Comparison of ENCODE assay signal across 8 cellular contexts in the genomic region with DNA sequence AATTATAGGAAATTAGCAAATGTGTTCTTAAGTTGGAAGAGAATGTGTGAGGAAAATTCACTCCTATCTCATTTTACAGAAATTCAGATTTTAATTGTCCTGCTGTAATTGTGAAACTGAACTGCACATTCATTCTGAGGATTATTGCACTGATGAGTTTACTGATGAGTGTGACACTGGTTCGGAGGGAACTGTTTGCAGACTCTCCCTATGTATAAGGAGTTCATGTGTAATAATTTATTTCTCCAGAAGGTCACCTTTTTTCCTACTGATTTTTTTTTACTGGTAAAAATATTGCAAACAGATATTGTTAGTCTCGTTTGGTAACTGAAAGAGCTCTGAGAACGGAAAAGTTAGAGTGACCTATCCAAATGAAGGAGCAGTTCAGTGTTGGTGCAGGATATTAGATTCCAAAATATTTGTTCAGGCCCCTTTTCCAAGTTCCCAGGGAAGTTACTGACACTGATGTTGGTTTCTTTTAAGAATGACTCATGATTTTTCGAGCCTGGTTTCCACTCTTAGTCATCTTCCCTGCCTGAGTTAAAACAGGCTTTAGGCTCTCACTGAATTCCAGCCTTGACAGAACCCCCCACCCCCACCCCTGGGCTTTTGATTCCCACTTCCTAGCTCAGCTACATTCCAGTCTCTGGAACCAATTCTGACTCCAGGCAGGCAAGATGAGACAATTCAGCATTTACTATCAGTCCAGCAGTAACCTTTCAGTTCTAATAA. TPM values are rescaled to one million over a fixed set of nuclear protein-coding genes. Genes with fewer than 3 reads are reported as not detected.
A peak's percentile ranks its signal among the peaks of the same experiment; 100 is the strongest.
DNase-seq lines count a peak whose midpoint lies in the region; ATAC-seq and TF ChIP-seq lines count a peak whose summit lies in the region.

No MANE protein-coding gene starts in this region.

- H3K9me3 Mint-ChIP-seq in activated naive CD4-positive, alpha-beta T cell treated with anti-CD3 and anti-CD28 coated beads for 36 hours: peaks cover 2% of the 10 kb centered on the region

- H3K27me3 ChIP-seq in tibial artery: no peaks in the 10 kb centered on the region

- intact Hi-C loops in activated naive CD4-positive, alpha-beta T cell treated with anti-CD3 and anti-CD28 coated beads for 36 hours (cut with micrococcal nuclease): loop anchor here (1.0 to 10.0 kb wide), 10 partner anchors 10 to 1561 kb away; a partner anchor contains a TSS
- intact Hi-C loops in tibial artery (cut with DNase I; ENCODE audit: low total_unique reads): no loop called here

- no peaks in the 10 kb centered on the region for H3K27me3 Mint-ChIP-seq in activated naive CD4-positive, alpha-beta T cell treated with anti-CD3 and anti-CD28 coated beads for 36 hours (ENCODE audit: low read depth)

- no peak for DNase-seq in activated naive CD4-positive, alpha-beta T cell treated with anti-CD3 and anti-CD28 coated beads for 36 hours
- DNase-seq in activated naive CD4-positive, alpha-beta T cell treated with anti-CD3 and anti-CD28 coated beads, Interleukin-2, amount 50 U/mL, for 16 hours: no peak
- DNase-seq in NCI-H226: peak; percentile 99
- peak; percentile 95 for DNase-seq in choroid plexus epithelial cell (ENCODE audit: low read depth)
- DNase-seq in left lobe of liver (ENCODE audit: low spot score): no peak
- DNase-seq in tibial artery: peak in 1 of 2 donors; percentile 31
- DNase-seq in GM19238 (ENCODE audit: insufficient read length, low spot score): no peak
- DNase-seq in effector CD4-positive, alpha-beta T cell: no peak

- peaks cover 0 to 76% (median 47%) of the 10 kb centered on the region in 4 donors for H3K4me1 ChIP-seq in tibial artery

- CTCF ChIA-PET in activated naive CD4-positive, alpha-beta T cell treated with anti-CD3 and anti-CD28 coated beads for 36 hours (lab: Charles Lee): interaction anchor here (0.6 to 1.2 kb wide), 2 partner anchors 10 to 97 kb away, joined by 3 read pairs; no protein-coding TSS in a partner anchor

- peaks cover 4% of the 10 kb centered on the region for H3K36me3 Mint-ChIP-seq in activated naive CD4-positive, alpha-beta T cell treated with anti-CD3 and anti-CD28 coated beads for 36 hours (ENCODE audit: low read depth)

- peak overlapping the region; percentile 85 to 87 for H3K27ac ChIP-seq in tibial artery

- H3K4me3 ChIP-seq in choroid plexus epithelial cell (ENCODE audit: low read depth, low read length) (no peak overlapping the region), tibial artery (no peak overlapping the region)

- peak overlapping the region; percentile 83 for H3K27ac Mint-ChIP-seq in activated naive CD4-positive, alpha-beta T cell treated with anti-CD3 and anti-CD28 coated beads for 36 hours

- ATAC-seq in left lobe of liver: peak; percentile 60

- no peaks in the 10 kb centered on the region for H3K36me3 ChIP-seq in tibial artery

- H3K9me3 ChIP-seq in tibial artery: no peaks in the 10 kb centered on the region

- H3K4me3 Mint-ChIP-seq in activated naive CD4-positive, alpha-beta T cell treated with anti-CD3 and anti-CD28 coated beads for 36 hours: peak overlapping the region; percentile 35

- H3K4me1 Mint-ChIP-seq in activated naive CD4-positive, alpha-beta T cell treated with anti-CD3 and anti-CD28 coated beads for 36 hours (ENCODE audit: low read depth): peaks cover 65% of the 10 kb centered on the region

- TF ChIP-seq CTCF in choroid plexus epithelial cell (conservative IDR thresholded peaks at IDR 0.05; ENCODE audit: low read depth, low read length) (no peak), tibial artery (IDR thresholded peaks at IDR 0.05) (peak in 1 of 2 experiments; percentile 14)

RNA-seq across cellular contexts. Expression of a gene that starts 18.4 kb away (rescaled TPM):
- total RNA-seq in activated naive CD4-positive, alpha-beta T cell treated with anti-CD3 and anti-CD28 coated beads for 36 hours: 10 to 100 TPM; 12.9 to 14.6 TPM
- 49.5 TPM for total RNA-seq in left lobe of liver

Comparison
In these comparisons a context has a peak if more than half of its experiments do, and no peak if none do; other contexts are left out.
1. DNase-seq: peak in NCI-H226 (single experiment) and choroid plexus epithelial cell (single experiment); none in activated naive CD4-positive, alpha-beta T cell treated with anti-CD3 and anti-CD28 coated beads for 36 hours (single experiment), activated naive CD4-positive, alpha-beta T cell treated with anti-CD3 and anti-CD28 coated beads, Interleukin-2, amount 50 U/mL, for 16 hours (single experiment), left lobe of liver (single experiment), GM19238 (single experiment) and effector CD4-positive, alpha-beta T cell (single experiment).